ENCODE assay signal across 18 cellular contexts in genomic region chr5:104171958-104172357, GRCh38.
DNase-seq lines count a peak whose midpoint lies in the region; TF ChIP-seq lines count a peak whose summit lies in the region.
"Had no signal": no experiment of that assay in that cellular context is flagged by ENCODE, and none has a peak within 500 bp of the region (broad histone marks: within the 10 kb centered on the region; RNA-seq: fewer than 3 reads in every experiment).

No MANE protein-coding gene starts in this region.

- intact Hi-C loops in MCF 10A (cut with micrococcal nuclease), result no loop called here

- peaks cover 5% of the 10 kb centered on the region for H3K4me1 Mint-ChIP-seq in MCF 10A (ENCODE audit: insufficient read depth, unreplicated experiment)
- H3K4me1 Mint-ChIP-seq: CD4-positive, alpha-beta memory T cell had no signal

- TF ChIP-seq CTCF in MCF 10A (IDR thresholded peaks at IDR 0.05; ENCODE audit: unreplicated experiment), result no peak

- no peaks in the 10 kb centered on the region for H3K27me3 Mint-ChIP-seq in MCF 10A (ENCODE audit: insufficient read depth, unreplicated experiment)
- H3K27me3 Mint-ChIP-seq: CD4-positive, alpha-beta memory T cell had no signal

- H3K4me3 Mint-ChIP-seq in MCF 10A (ENCODE audit: unreplicated experiment), result no peak overlapping the region
- H3K4me3 Mint-ChIP-seq: CD4-positive, alpha-beta memory T cell had no signal

- H3K27ac Mint-ChIP-seq in MCF 10A (ENCODE audit: low read depth, unreplicated experiment), result no peak overlapping the region
- H3K27ac Mint-ChIP-seq: CD4-positive, alpha-beta memory T cell had no signal

- H3K36me3 Mint-ChIP-seq in MCF 10A (ENCODE audit: insufficient read depth, unreplicated experiment), result no peaks in the 10 kb centered on the region
- H3K36me3 Mint-ChIP-seq: CD4-positive, alpha-beta memory T cell had no signal

- POLR2A ChIA-PET in MCF 10A (lab: Yijun Ruan, JAX), result interaction anchor here (0.7 kb wide), 1 partner anchor 17 kb away, joined by 3 read pairs; no protein-coding TSS in a partner anchor

- CTCF ChIA-PET in MCF 10A (lab: Yijun Ruan, JAX), result interaction anchor here (0.5 kb wide), 1 partner anchor 590 kb away, joined by 3 read pairs; no protein-coding TSS in a partner anchor

- no peaks in the 10 kb centered on the region for H3K9me3 Mint-ChIP-seq in MCF 10A (ENCODE audit: unreplicated experiment)

- no TSS peak for BruUV-seq in MCF 10A (replicated peaks; lab: Mats Ljungman, UMichigan)

- DNase-seq in NCI-H82 (lab: John Stamatoyannopoulos, UW) (peak; percentile 6), NCI-H82 treated with DMSO at 0.1 percent for 48 hours (lab: John Stamatoyannopoulos, UW; ENCODE audit: unreplicated experiment) (no peak), D341Med (ENCODE audit: low spot score) (peak; percentile 27), cerebellar cortex (ENCODE audit: low spot score) (peak; percentile 45), NCI-H2196 (lab: John Stamatoyannopoulos, UW; ENCODE audit: unreplicated experiment) (no peak), MCF 10A (ENCODE audit: unreplicated experiment) (no peak)
- DNase-seq in stimulated activated CD4-positive, alpha-beta T cell treated with anti-CD3 and anti-CD28 coated beads, Interleukin-4, amount 100 ng/mL, for 4 hours, result no peak
- DNase-seq: C1 segment of cervical spinal cord; Calu3; CD4-positive, alpha-beta memory T cell; COR-L47; DMS 273 treated with DMSO at 0.1 percent for 48 hours; DMS79; EL; GDM1; GM23248; H7; HCEC 1CT had no signal

Comparison
In these comparisons a context has a peak if more than half of its experiments do, and no peak if none do; other contexts are left out.
1. DNase-seq: peak in NCI-H82 (single experiment), D341Med (single experiment) and cerebellar cortex (single experiment); none in NCI-H82 treated with DMSO at 0.1 percent for 48 hours (single experiment), NCI-H2196 (single experiment), stimulated activated CD4-positive, alpha-beta T cell treated with anti-CD3 and anti-CD28 coated beads, Interleukin-4, amount 100 ng/mL, for 4 hours (0 of 2) and MCF 10A (single experiment).